8 cellular contexts compared by ENCODE assay signal in genomic region chr10:52314007-52314821, GRCh38. TPM values are rescaled to one million over a fixed set of nuclear protein-coding genes. Genes with fewer than 3 reads are reported as not detected.
DNase-seq lines count a peak whose midpoint lies in the region; ATAC-seq and TF ChIP-seq lines count a peak whose summit lies in the region.

A gene with protein sequence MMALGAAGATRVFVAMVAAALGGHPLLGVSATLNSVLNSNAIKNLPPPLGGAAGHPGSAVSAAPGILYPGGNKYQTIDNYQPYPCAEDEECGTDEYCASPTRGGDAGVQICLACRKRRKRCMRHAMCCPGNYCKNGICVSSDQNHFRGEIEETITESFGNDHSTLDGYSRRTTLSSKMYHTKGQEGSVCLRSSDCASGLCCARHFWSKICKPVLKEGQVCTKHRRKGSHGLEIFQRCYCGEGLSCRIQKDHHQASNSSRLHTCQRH (plus strand): TSS chr10:52314281. CDS start chr10:52314435, 154 bp downstream.

- intact Hi-C loops in activated naive CD4-positive, alpha-beta T cell treated with anti-CD3 and anti-CD28 coated beads for 36 hours (cut with micrococcal nuclease), result loop anchor here (5.0 kb wide), 1 partner anchor 253 kb away; no protein-coding TSS in a partner anchor
- intact Hi-C loops in activated CD8-positive, alpha-beta T cell treated with anti-CD3 and anti-CD28 coated beads for 36 hours (cut with micrococcal nuclease), result loop anchor here (10.0 kb wide), 1 partner anchor 281 kb away; no protein-coding TSS in a partner anchor

- peak; percentile 23 for DNase-seq in activated naive CD4-positive, alpha-beta T cell treated with anti-CD3 and anti-CD28 coated beads for 36 hours
- DNase-seq in activated naive CD4-positive, alpha-beta T cell treated with Interleukin-2 at 50 U/mL for 16 hours, result no peak
- peak; percentile 46 for DNase-seq in activated CD8-positive, alpha-beta T cell treated with anti-CD3 and anti-CD28 coated beads for 36 hours
- DNase-seq in foreskin keratinocyte (peak; percentile 61 to 76), NCI-H1436 (lab: John Stamatoyannopoulos, UW) (no peak), NCI-H1436 treated with DMSO at 0.1 percent for 48 hours (lab: John Stamatoyannopoulos, UW) (no peak)
- DNase-seq in natural killer cell treated with Interleukin-12 subunit alpha and Interleukin-12 subunit beta and Interleukin-15 and Interleukin-18, amount 100 ng/mL, for 72 hours (ENCODE audit: low spot score), result no peak

- no peak within 1 kb of the TSS for H3K27ac ChIP-seq in HUES64 (ENCODE audit: low read depth, low read length)
- peak within 1 kb of the TSS; percentile 37 for H3K27ac ChIP-seq in foreskin keratinocyte

- H3K27me3 Mint-ChIP-seq in activated naive CD4-positive, alpha-beta T cell treated with anti-CD3 and anti-CD28 coated beads for 36 hours (ENCODE audit: low read depth), result peaks cover 42% of the 10 kb centered on the region
- H3K27me3 Mint-ChIP-seq in activated CD8-positive, alpha-beta T cell treated with anti-CD3 and anti-CD28 coated beads for 36 hours, result peaks cover 39% of the 10 kb centered on the region
- H3K27me3 Mint-ChIP-seq in natural killer cell treated with Interleukin-12 subunit alpha and Interleukin-12 subunit beta and Interleukin-15 and Interleukin-18, amount 100 ng/mL, for 72 hours, result peaks cover 43 to 63% of the 10 kb centered on the region in 2 donors

- H3K4me3 Mint-ChIP-seq in activated naive CD4-positive, alpha-beta T cell treated with anti-CD3 and anti-CD28 coated beads for 36 hours, result peak within 1 kb of the TSS; percentile 39
- no peak within 1 kb of the TSS for H3K4me3 Mint-ChIP-seq in activated CD8-positive, alpha-beta T cell treated with anti-CD3 and anti-CD28 coated beads for 36 hours
- peak within 1 kb of the TSS; percentile 73 for H3K4me3 Mint-ChIP-seq in natural killer cell treated with Interleukin-12 subunit alpha and Interleukin-12 subunit beta and Interleukin-15 and Interleukin-18, amount 100 ng/mL, for 72 hours

- peaks cover 12% of the 10 kb centered on the region for H3K4me1 Mint-ChIP-seq in activated naive CD4-positive, alpha-beta T cell treated with anti-CD3 and anti-CD28 coated beads for 36 hours (ENCODE audit: low read depth)
- H3K4me1 Mint-ChIP-seq in activated CD8-positive, alpha-beta T cell treated with anti-CD3 and anti-CD28 coated beads for 36 hours (ENCODE audit: low read depth), result peaks cover 6% of the 10 kb centered on the region
- H3K4me1 Mint-ChIP-seq in natural killer cell treated with Interleukin-12 subunit alpha and Interleukin-12 subunit beta and Interleukin-15 and Interleukin-18, amount 100 ng/mL, for 72 hours (ENCODE audit: low read depth in 2 of 2), result peaks cover 14% of the 10 kb centered on the region in 2 donors

- no peaks in the 10 kb centered on the region for H3K36me3 ChIP-seq in HUES64 (ENCODE audit: insufficient read depth, low read length)

- H3K27me3 ChIP-seq in HUES64 (ENCODE audit: insufficient read depth, low read length) (peaks cover 94% of the 10 kb centered on the region), foreskin keratinocyte (no peaks in the 10 kb centered on the region)

- under 1% methylated on average over 52 of the region's 53 CpGs for WGBS in HUES64

- H3K27ac Mint-ChIP-seq in activated naive CD4-positive, alpha-beta T cell treated with anti-CD3 and anti-CD28 coated beads for 36 hours, result no peak within 1 kb of the TSS
- no peak within 1 kb of the TSS for H3K27ac Mint-ChIP-seq in activated CD8-positive, alpha-beta T cell treated with anti-CD3 and anti-CD28 coated beads for 36 hours
- no peak within 1 kb of the TSS for H3K27ac Mint-ChIP-seq in natural killer cell treated with Interleukin-12 subunit alpha and Interleukin-12 subunit beta and Interleukin-15 and Interleukin-18, amount 100 ng/mL, for 72 hours

- H3K4me3 ChIP-seq in HUES64 (ENCODE audit: low read length), result peak within 1 kb of the TSS; percentile 67

- ATAC-seq in activated CD8-positive, alpha-beta T cell treated with anti-CD3 and anti-CD28 coated beads for 36 hours, result peak; percentile 47
- ATAC-seq in foreskin keratinocyte, result peak; percentile 72
- ATAC-seq in natural killer cell treated with Interleukin-12 subunit alpha and Interleukin-12 subunit beta and Interleukin-15 and Interleukin-18, amount 100 ng/mL, for 72 hours, result peak; percentile 51 to 69

- CTCF ChIA-PET in activated naive CD4-positive, alpha-beta T cell treated with anti-CD3 and anti-CD28 coated beads for 36 hours (lab: Charles Lee), result no interaction called here
- CTCF ChIA-PET in activated CD8-positive, alpha-beta T cell treated with anti-CD3 and anti-CD28 coated beads for 36 hours (lab: Charles Lee), result interaction anchor here (1.4 kb wide), 1 partner anchor 16 kb away, joined by 4 read pairs; no protein-coding TSS in a partner anchor

- POLR2A ChIA-PET in activated CD8-positive, alpha-beta T cell treated with anti-CD3 and anti-CD28 coated beads for 36 hours (lab: Charles Lee), result no interaction called here

- H3K9me3 Mint-ChIP-seq in activated naive CD4-positive, alpha-beta T cell treated with anti-CD3 and anti-CD28 coated beads for 36 hours, result no peaks in the 10 kb centered on the region
- H3K9me3 Mint-ChIP-seq in activated CD8-positive, alpha-beta T cell treated with anti-CD3 and anti-CD28 coated beads for 36 hours, result no peaks in the 10 kb centered on the region
- no peaks in the 10 kb centered on the region for H3K9me3 Mint-ChIP-seq in natural killer cell treated with Interleukin-12 subunit alpha and Interleukin-12 subunit beta and Interleukin-15 and Interleukin-18, amount 100 ng/mL, for 72 hours

- H3K4me1 ChIP-seq in HUES64 (ENCODE audit: insufficient read depth, low read length) (peaks cover 6% of the 10 kb centered on the region; the same call in 1 of the 2 replicates), foreskin keratinocyte (peaks cover 19% of the 10 kb centered on the region)

- no peak within 1 kb of the TSS for H3K9ac ChIP-seq in HUES64 (ENCODE audit: low read depth, low read length)

- peaks cover 2% of the 10 kb centered on the region for H3K36me3 Mint-ChIP-seq in activated naive CD4-positive, alpha-beta T cell treated with anti-CD3 and anti-CD28 coated beads for 36 hours (ENCODE audit: low read depth)
- no peaks in the 10 kb centered on the region for H3K36me3 Mint-ChIP-seq in activated CD8-positive, alpha-beta T cell treated with anti-CD3 and anti-CD28 coated beads for 36 hours (ENCODE audit: low read depth)
- H3K36me3 Mint-ChIP-seq in natural killer cell treated with Interleukin-12 subunit alpha and Interleukin-12 subunit beta and Interleukin-15 and Interleukin-18, amount 100 ng/mL, for 72 hours, result peaks cover 4% of the 10 kb centered on the region

- TF ChIP-seq CTCF in activated CD8-positive, alpha-beta T cell treated with anti-CD3 and anti-CD28 coated beads for 36 hours (IDR thresholded peaks at IDR 0.05), result no peak
- TF ChIP-seq CTCF in foreskin keratinocyte (conservative IDR thresholded peaks at IDR 0.05), result peak; percentile 98

- H3K9me3 ChIP-seq in HUES64 (ENCODE audit: insufficient read depth, low read depth, low read length), result no peaks in the 10 kb centered on the region

RNA-seq across cellular contexts. Expression of the gene that starts here (rescaled TPM):
- total RNA-seq in activated naive CD4-positive, alpha-beta T cell treated with anti-CD3 and anti-CD28 coated beads for 36 hours, result not detected
- 9.2 TPM for polyA plus RNA-seq in HUES64 (2013, experiment 1 of 2)
- polyA plus RNA-seq in HUES64 (2013, experiment 2 of 2), result 12.9 TPM
- not detected for total RNA-seq in activated CD8-positive, alpha-beta T cell treated with anti-CD3 and anti-CD28 coated beads for 36 hours
- 228 and 406 TPM in 2 replicates for total RNA-seq in foreskin keratinocyte
- 194 and 421 TPM in 2 replicates for polyA plus RNA-seq in foreskin keratinocyte
- not detected for total RNA-seq in natural killer cell treated with Interleukin-12 subunit alpha and Interleukin-12 subunit beta and Interleukin-15 and Interleukin-18, amount 100 ng/mL, for 72 hours

Comparison
In these comparisons a context has a peak if more than half of its experiments do, and no peak if none do; other contexts are left out.
1. RNA of the gene that starts here (total RNA-seq): 228 to 406 TPM in foreskin keratinocyte; not detected in activated naive CD4-positive, alpha-beta T cell treated with anti-CD3 and anti-CD28 coated beads for 36 hours, not detected in activated CD8-positive, alpha-beta T cell treated with anti-CD3 and anti-CD28 coated beads for 36 hours and not detected in natural killer cell treated with Interleukin-12 subunit alpha and Interleukin-12 subunit beta and Interleukin-15 and Interleukin-18, amount 100 ng/mL, for 72 hours; every median in the first group is over 100 times any median in the second.
2. Peak in DNase-seq in activated naive CD4-positive, alpha-beta T cell treated with anti-CD3 and anti-CD28 coated beads for 36 hours; RNA of the gene not detected or under 1 TPM.
3. Peak in DNase-seq and ATAC-seq in activated CD8-positive, alpha-beta T cell treated with anti-CD3 and anti-CD28 coated beads for 36 hours; RNA of the gene not detected or under 1 TPM.
4. Peak in ATAC-seq in natural killer cell treated with Interleukin-12 subunit alpha and Interleukin-12 subunit beta and Interleukin-15 and Interleukin-18, amount 100 ng/mL, for 72 hours; RNA of the gene not detected or under 1 TPM.
5. DNase-seq: peak in foreskin keratinocyte (2 of 2); none in activated naive CD4-positive, alpha-beta T cell treated with Interleukin-2 at 50 U/mL for 16 hours (single experiment), natural killer cell treated with Interleukin-12 subunit alpha and Interleukin-12 subunit beta and Interleukin-15 and Interleukin-18, amount 100 ng/mL, for 72 hours (single experiment), NCI-H1436 (single experiment) and NCI-H1436 treated with DMSO at 0.1 percent for 48 hours (single experiment).
6. Peak in every context shown above with its lines, with median percentiles within 50 percentile points of each other: ATAC-seq.